In the genomic region with DNA sequence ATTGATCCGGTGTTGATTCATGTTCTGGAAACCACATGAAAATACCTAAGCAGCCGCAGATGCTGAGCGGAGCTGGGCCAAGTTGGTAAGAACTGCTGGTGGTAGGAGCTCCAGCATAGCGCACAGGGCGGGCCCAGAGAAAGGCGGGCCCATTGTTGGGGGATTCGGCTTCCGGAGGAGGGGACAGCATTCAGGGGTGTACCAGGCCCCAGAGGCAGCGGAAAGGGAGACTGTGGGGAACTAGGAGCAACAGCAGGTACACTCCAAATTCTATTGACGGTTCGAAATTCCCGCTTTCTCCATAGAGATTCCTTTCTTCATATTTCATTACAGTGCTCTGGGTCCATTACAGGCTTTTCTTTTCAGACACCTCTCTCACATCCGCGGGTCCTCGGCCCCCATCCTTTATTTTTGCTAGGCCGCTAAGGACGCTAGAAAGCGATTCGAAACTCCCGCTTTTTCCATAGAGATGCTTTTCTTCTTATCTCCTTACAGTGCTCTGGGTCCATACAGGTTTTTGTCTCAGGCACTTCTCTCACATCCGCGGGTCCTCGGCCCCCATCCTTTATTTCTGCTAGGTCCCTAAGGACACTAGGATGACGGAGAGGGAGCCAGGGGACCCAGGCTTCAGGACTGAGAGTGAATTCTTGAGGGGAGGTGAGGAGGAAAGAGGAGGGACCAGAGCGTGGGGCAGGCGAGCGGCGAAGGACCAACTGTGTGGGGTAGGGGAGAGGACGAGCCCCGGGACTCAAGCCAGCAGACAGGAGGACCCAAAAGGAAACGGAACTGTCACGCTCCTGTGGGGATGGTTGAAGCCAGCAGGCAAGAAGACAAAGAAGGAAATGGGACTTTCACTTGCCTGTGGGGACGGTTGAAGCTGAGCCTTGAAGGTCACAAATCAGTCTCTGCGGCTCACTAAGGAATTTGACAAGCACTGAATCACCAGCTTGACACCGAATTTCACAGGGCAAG, we compare ENCODE assay signal across 8 cellular contexts. TPM values are rescaled to one million over a fixed set of nuclear protein-coding genes. Genes with fewer than 3 reads are reported as not detected.
DNase-seq lines count a peak whose midpoint lies in the region; ATAC-seq, FAIRE-seq and TF ChIP-seq lines count a peak whose summit lies in the region.

A gene with protein sequence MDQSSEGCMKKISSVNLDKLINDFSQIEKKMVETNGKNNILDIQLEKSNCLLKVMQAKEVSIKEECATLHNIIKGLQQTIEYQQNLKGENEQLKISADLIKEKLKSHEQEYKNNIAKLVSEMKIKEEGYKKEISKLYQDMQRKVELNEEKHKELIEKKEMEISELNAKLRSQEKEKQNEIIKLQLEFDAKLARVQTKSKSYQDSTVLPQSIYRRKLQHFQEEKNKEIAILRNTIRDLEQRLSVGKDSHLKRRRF (plus strand): TSS at position 189 of the 972 bp plus-strand sequence. CDS start 2,304 bp downstream, outside the sequence.

- no peak within 1 kb of the TSS for H3K27ac ChIP-seq in HepG2 (ENCODE audit: extremely low read length, insufficient read depth, low read length)

- ATAC-seq in GM18517 (IDR thresholded peaks at IDR 0.05; ENCODE audit: unreplicated experiment) (peak; percentile 92), HG03045 (IDR thresholded peaks at IDR 0.05; ENCODE audit: unreplicated experiment) (peak; percentile 91), HepG2 (no peak; the same call in 2 of the 3 replicates)

- no peak within 1 kb of the TSS for H3K9ac ChIP-seq in HepG2 (ENCODE audit: insufficient read depth, low read depth, low read length)

- H3K27me3 Mint-ChIP-seq in brain, result no peaks in the 10 kb centered on the region

- 60% methylated on average over 35 of the region's 35 CpGs for WGBS in HepG2 (ENCODE audit: low lambda C conversion rate)

- no peak within 1 kb of the TSS for H3K4me3 ChIP-seq in HepG2 (replicated peaks in 1 of 3; ENCODE audit: insufficient read depth in 1 of 3, low read depth in 2 of 3, low read length in 3 of 3)

- H3K9me3 ChIP-seq in HepG2 (ENCODE audit: low read length), result no peaks in the 10 kb centered on the region

- peaks cover 0 to 4% of the 10 kb centered on the region in 2 experiments; a peak in 1 of 5 replicates for H3K27me3 ChIP-seq in HepG2 (ENCODE audit: control insufficient read depth in 1 of 2, insufficient read depth in 2 of 2, low read length in 2 of 2)

- DNase-seq in T-helper 9 cell, result peak; percentile 9
- no peak for DNase-seq in HepG2 (ENCODE audit: low spot score)
- DNase-seq in stimulated activated CD8-positive, alpha-beta memory T cell treated with anti-CD3 and anti-CD28 coated beads, Interleukin-15, amount 100 ng/mL, for 48 hours (ENCODE audit: low read depth in 2 of 2), result peak; percentile 50 to 51
- DNase-seq in HuH-7 (ENCODE audit: low spot score), result no peak
- no peak for DNase-seq in NCI-H128 (lab: John Stamatoyannopoulos, UW; ENCODE audit: unreplicated experiment)

- no peak for TF ChIP-seq RAD21 in HepG2 (CRISPR knock-in tag; IDR thresholded peaks at IDR 0.05)

- H3K27ac Mint-ChIP-seq in brain, result peak within 1 kb of the TSS in 3 of 5 experiments; percentile 67 to 82 (median 79)

- no peak for TF ChIP-seq POLR2A in HepG2 (IDR thresholded peaks at IDR 0.05; ENCODE audit: insufficient read depth in 1 of 2, low read depth in 2 of 2, low read length in 2 of 2)

- no peaks in the 10 kb centered on the region for H3K4me1 ChIP-seq in HepG2 (ENCODE audit: insufficient read depth, low read length)

- H3K36me3 Mint-ChIP-seq in brain, result no peaks in the 10 kb centered on the region

- H3K4me1 Mint-ChIP-seq in brain, result no peaks in the 10 kb centered on the region

- H4K20me1 ChIP-seq in HepG2 (ENCODE audit: insufficient read depth, low read length), result no peaks in the 10 kb centered on the region

- no peak for TF ChIP-seq CTCF in brain (conservative IDR thresholded peaks at IDR 0.05)
- TF ChIP-seq CTCF in HepG2 (CRISPR knock-in tag; IDR thresholded peaks at IDR 0.05), result no peak

- H3K4me2 ChIP-seq in HepG2 (ENCODE audit: low read depth, low read length), result no peak within 1 kb of the TSS

- no peak for FAIRE-seq in HepG2 (lab: Jason Lieb, UNC)

- H3K9me3 Mint-ChIP-seq in brain, result no peaks in the 10 kb centered on the region

- intact Hi-C loops in HepG2 (cut with micrococcal nuclease; ENCODE audit: unreplicated experiment), result no loop called here

- H3K4me3 Mint-ChIP-seq in brain, result peak within 1 kb of the TSS in 4 of 5 experiments; percentile 77 to 90 (median 84)

- in situ Hi-C loops in HepG2 (cut with HindIII; ENCODE audit: extremely low pct_ligation_motif_present, low pct_unique_long_range_greater_than_20kb), result loop anchor here (25.0 kb wide), 1 partner anchor 895 kb away; a partner anchor contains a TSS

- no peak for TF ChIP-seq EP300 in HepG2 (IDR thresholded peaks at IDR 0.05; ENCODE audit: low read depth in 2 of 2, low read length in 2 of 2)
- no peak for TF ChIP-seq EP300 in HepG2 (CRISPR knock-in tag; IDR thresholded peaks at IDR 0.05; ENCODE audit: borderline replicate concordance)

- BruUV-seq in HepG2 (replicated peaks; lab: Mats Ljungman, UMichigan), result no TSS peak

- POLR2A ChIA-PET in HepG2 (lab: Yijun Ruan, JAX), result no interaction called here

- H2AFZ ChIP-seq in HepG2 (ENCODE audit: low read length), result no peak within 1 kb of the TSS

- no peaks in the 10 kb centered on the region for H3K36me3 ChIP-seq in HepG2 (replicated peaks in 1 of 2; ENCODE audit: control insufficient read depth in 1 of 2, insufficient read depth in 2 of 2, low read length in 2 of 2)

- CTCF ChIA-PET in HepG2 (lab: Yijun Ruan, JAX; ENCODE audit: low intra/inter-chr PET ratio, low total read pairs), result no interaction called here

- no peaks in the 10 kb centered on the region for H3K79me2 ChIP-seq in HepG2 (ENCODE audit: insufficient read depth, low read length)

TF ChIP-seq in HepG2, 621 proteins besides CTCF, POLR2A, EP300 and RAD21:
- TF ChIP-seq, protein P1, sequence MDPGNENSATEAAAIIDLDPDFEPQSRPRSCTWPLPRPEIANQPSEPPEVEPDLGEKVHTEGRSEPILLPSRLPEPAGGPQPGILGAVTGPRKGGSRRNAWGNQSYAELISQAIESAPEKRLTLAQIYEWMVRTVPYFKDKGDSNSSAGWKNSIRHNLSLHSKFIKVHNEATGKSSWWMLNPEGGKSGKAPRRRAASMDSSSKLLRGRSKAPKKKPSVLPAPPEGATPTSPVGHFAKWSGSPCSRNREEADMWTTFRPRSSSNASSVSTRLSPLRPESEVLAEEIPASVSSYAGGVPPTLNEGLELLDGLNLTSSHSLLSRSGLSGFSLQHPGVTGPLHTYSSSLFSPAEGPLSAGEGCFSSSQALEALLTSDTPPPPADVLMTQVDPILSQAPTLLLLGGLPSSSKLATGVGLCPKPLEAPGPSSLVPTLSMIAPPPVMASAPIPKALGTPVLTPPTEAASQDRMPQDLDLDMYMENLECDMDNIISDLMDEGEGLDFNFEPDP (CRISPR knock-in tag; conservative IDR thresholded peaks at IDR 0.05), result no peak
- TF ChIP-seq GABPA (IDR thresholded peaks at IDR 0.05; ENCODE audit: low read depth, low read length) (peak; percentile 35), GABPA (CRISPR knock-in tag; IDR thresholded peaks at IDR 0.05; ENCODE audit: low read depth) (peak; percentile 52), RXRB (CRISPR knock-in tag; IDR thresholded peaks at IDR 0.05; ENCODE audit: borderline replicate concordance) (no peak), ZNF563 (CRISPR knock-in tag; IDR thresholded peaks at IDR 0.05) (no peak)

RNA-seq across cellular contexts. Expression of the gene that starts here (rescaled TPM):
- 0.25 TPM for polyA plus RNA-seq in brain (ENCODE audit: insufficient read depth, low read depth, low replicate concordance)
- 0.15 and 0.20 TPM in 2 replicates for total RNA-seq in HepG2 (2016; rRNA removed; fragmentation: Illumina TruSeq; extraction: Trizol)
- total RNA-seq in HepG2 (2016; cell fraction: cytosol; rRNA removed; fragmentation: Illumina TruSeq; extraction: Trizol; ENCODE audit: low read depth), result 0.09 and 0.10 TPM in 2 replicates
- total RNA-seq in HepG2 (2016; cell fraction: insoluble cytoplasmic fraction; rRNA removed; fragmentation: Illumina TruSeq; extraction: Trizol), result 0.26 and 0.28 TPM in 2 replicates
- 0.03 and 0.06 TPM in 2 replicates for total RNA-seq in HepG2 (2016; cell fraction: membrane; rRNA removed; fragmentation: Illumina TruSeq; extraction: Trizol)
- 0.22 TPM in 1 of 2 replicates, not detected in the other for total RNA-seq in HepG2 (2016; cell fraction: nucleus; rRNA removed; fragmentation: Illumina TruSeq; extraction: Trizol)
- polyA plus RNA-seq in HepG2 (2011; rRNA removed), result 0.36 and 0.37 TPM in 2 replicates
- polyA plus RNA-seq in HepG2 (2011; cell fraction: cytosol; rRNA removed), result 0.03 TPM in 1 of 2 replicates, not detected in the other
- 0.07 TPM in 1 of 2 replicates, not detected in the other for polyA plus RNA-seq in HepG2 (2011; cell fraction: nucleus; rRNA removed)
- 9.6 and 21.6 TPM in 2 replicates for polyA plus RNA-seq in HepG2 (2012)
- not detected in 2 replicates for polyA plus RNA-seq in HepG2 (2016; cell fraction: cytosol; fragmentation: Illumina TruSeq; extraction: Trizol; ENCODE audit: low read depth)
- 0.29 and 0.46 TPM in 2 replicates for polyA plus RNA-seq in HepG2 (2016; cell fraction: insoluble cytoplasmic fraction; fragmentation: Illumina TruSeq; extraction: Trizol; ENCODE audit: low read depth)
- polyA plus RNA-seq in HepG2 (2016; cell fraction: membrane; fragmentation: Illumina TruSeq; extraction: Trizol; ENCODE audit: low read depth), result 0.07 TPM in 1 of 2 replicates, not detected in the other
- polyA plus RNA-seq in HepG2 (2016; cell fraction: nucleus; fragmentation: Illumina TruSeq; extraction: Trizol; ENCODE audit: insufficient read depth, low read depth), result not detected in 2 replicates
- 0.22 TPM in 1 of 2 replicates, not detected in the other for polyA minus RNA-seq in HepG2 (2011; rRNA and poly(A)+ RNA removed; ENCODE audit: low replicate concordance)
- 0.20 and 1.5 TPM in 2 replicates for polyA minus RNA-seq in HepG2 (2011; cell fraction: cytosol; rRNA and poly(A)+ RNA removed)
- polyA minus RNA-seq in HepG2 (2011; cell fraction: nucleus; rRNA and poly(A)+ RNA removed), result 0.26 and 0.37 TPM in 2 replicates

Comparison
In these comparisons a context has a peak if more than half of its experiments do, and no peak if none do; other contexts are left out.
1. DNase-seq: peak in T-helper 9 cell (single experiment) and stimulated activated CD8-positive, alpha-beta memory T cell treated with anti-CD3 and anti-CD28 coated beads, Interleukin-15, amount 100 ng/mL, for 48 hours (2 of 2); none in HepG2 (single experiment), HuH-7 (single experiment) and NCI-H128 (single experiment).